In the genomic region with DNA sequence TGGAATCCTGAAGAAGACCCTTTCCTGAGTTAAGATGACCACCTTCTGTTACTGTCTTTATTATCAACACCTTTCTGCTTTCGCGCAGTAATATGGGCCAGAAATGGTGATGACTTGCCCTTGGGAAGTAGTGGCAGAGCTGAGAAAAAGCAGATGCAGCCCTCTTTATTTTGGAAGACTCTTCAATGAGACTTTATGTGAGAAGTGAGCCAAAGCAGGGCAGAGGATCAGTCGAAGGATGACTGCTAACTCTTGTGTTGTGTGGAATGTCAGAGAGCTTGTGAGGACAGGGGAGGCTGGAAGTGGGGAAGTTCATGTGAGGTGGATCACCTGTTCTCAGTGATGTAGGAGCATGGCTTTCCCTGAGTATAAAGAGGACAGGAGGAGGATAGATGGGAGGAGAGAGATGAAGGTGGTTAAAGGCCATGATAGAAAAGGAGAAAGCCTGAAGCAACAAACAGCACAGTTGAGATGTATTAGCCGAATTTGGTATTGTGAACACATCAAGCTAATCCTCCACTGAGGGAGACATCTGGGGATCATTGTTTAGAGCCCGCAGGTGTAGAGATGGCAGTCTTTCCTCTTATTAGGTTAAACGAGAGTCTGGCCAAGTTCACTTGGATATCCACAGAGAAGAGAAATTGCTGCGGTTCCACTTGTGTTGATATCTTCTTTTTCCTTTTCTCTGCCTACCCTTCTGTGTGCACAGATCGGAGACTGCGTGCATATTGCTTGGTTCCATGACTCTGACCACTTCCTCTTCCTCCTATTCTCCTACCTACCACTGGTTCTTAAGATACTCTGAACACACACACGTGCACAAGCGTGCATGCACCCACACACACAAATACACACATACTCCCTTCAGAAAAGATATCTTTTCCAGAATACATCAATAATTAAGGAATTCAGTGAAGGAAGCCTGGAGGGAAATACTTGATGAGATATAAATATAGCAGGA, we compare ENCODE assay signal across 15 cellular contexts.
DNase-seq lines count a peak whose midpoint lies in the region; ATAC-seq and TF ChIP-seq lines count a peak whose summit lies in the region.
"Had no signal": no experiment of that assay in that cellular context is flagged by ENCODE, and none has a peak within 500 bp of the region (broad histone marks: within the 10 kb centered on the region; RNA-seq: fewer than 3 reads in every experiment).

No MANE protein-coding gene starts in this region.

- no peaks in the 10 kb centered on the region for H3K4me1 Mint-ChIP-seq in activated naive CD8-positive, alpha-beta T cell treated with anti-CD3 and anti-CD28 coated beads, Interleukin-2, amount 50 U/mL, for 24 hours
- H3K4me1 Mint-ChIP-seq: neural crest cell had no signal

- peak; percentile 72 for ATAC-seq in GM19463 (IDR thresholded peaks at IDR 0.05; ENCODE audit: unreplicated experiment)
- peak; percentile 68 for ATAC-seq in activated naive CD8-positive, alpha-beta T cell treated with anti-CD3 and anti-CD28 coated beads, Interleukin-2, amount 50 U/mL, for 24 hours
- ATAC-seq in HG03571 (IDR thresholded peaks at IDR 0.05; ENCODE audit: unreplicated experiment): no peak
- ATAC-seq: left lung, PC-3, sciatic nerve had no signal

- H3K9me3 Mint-ChIP-seq in activated naive CD8-positive, alpha-beta T cell treated with anti-CD3 and anti-CD28 coated beads, Interleukin-2, amount 50 U/mL, for 24 hours: no peaks in the 10 kb centered on the region
- H3K9me3 Mint-ChIP-seq: activated naive CD4-positive, alpha-beta T cell treated with anti-CD3 and anti-CD28 coated beads, Interleukin-2, amount 50 U/mL, for 72 hours; neural crest cell had no signal

- H3K36me3 Mint-ChIP-seq in activated naive CD8-positive, alpha-beta T cell treated with anti-CD3 and anti-CD28 coated beads, Interleukin-2, amount 50 U/mL, for 24 hours (ENCODE audit: low read depth): no peaks in the 10 kb centered on the region
- H3K36me3 Mint-ChIP-seq: activated naive CD4-positive, alpha-beta T cell treated with anti-CD3 and anti-CD28 coated beads, Interleukin-2, amount 50 U/mL, for 72 hours had no signal

- no peaks in the 10 kb centered on the region for H3K27me3 Mint-ChIP-seq in activated naive CD8-positive, alpha-beta T cell treated with anti-CD3 and anti-CD28 coated beads, Interleukin-2, amount 50 U/mL, for 24 hours

- no peak overlapping the region for H3K4me3 Mint-ChIP-seq in activated naive CD8-positive, alpha-beta T cell treated with anti-CD3 and anti-CD28 coated beads, Interleukin-2, amount 50 U/mL, for 24 hours
- H3K4me3 Mint-ChIP-seq: neural crest cell had no signal

- TF ChIP-seq CTCF in GM12865 (IDR thresholded peaks at IDR 0.05; ENCODE audit: insufficient read depth, low read depth, low read length, missing control alignments): no peak

- H3K4me3 ChIP-seq in GM12865 (ENCODE audit: low read depth, low read length): no peak overlapping the region
- H3K4me3 ChIP-seq: left lung had no signal

- DNase-seq in GM12865 (ENCODE audit: low read depth): peak; percentile 12
- peak; percentile 76 to 85 for DNase-seq in Kasumi-1 (lab: John Stamatoyannopoulos, UW)
- DNase-seq in activated naive CD8-positive, alpha-beta T cell treated with anti-CD3 and anti-CD28 coated beads, Interleukin-2, amount 50 U/mL, for 24 hours: no peak
- no peak for DNase-seq in activated gamma-delta T cell treated with Interleukin-2 at 50 U/mL for 16 hours
- no peak for DNase-seq in NCI-H1417 (lab: John Stamatoyannopoulos, UW)
- DNase-seq in NCI-H1417 treated with DMSO at 0.1 percent for 48 hours (lab: John Stamatoyannopoulos, UW): no peak
- DNase-seq: erythroblast, left lung, NCI-H2171, PC-3 had no signal

- H3K27ac Mint-ChIP-seq in activated naive CD8-positive, alpha-beta T cell treated with anti-CD3 and anti-CD28 coated beads, Interleukin-2, amount 50 U/mL, for 24 hours: no peak overlapping the region
- H3K27ac Mint-ChIP-seq: activated naive CD4-positive, alpha-beta T cell treated with anti-CD3 and anti-CD28 coated beads, Interleukin-2, amount 50 U/mL, for 72 hours had no signal

Comparison
In these comparisons a context has a peak if more than half of its experiments do, and no peak if none do; other contexts are left out.
1. DNase-seq: peak in GM12865 (single experiment) and Kasumi-1 (2 of 2); none in activated naive CD8-positive, alpha-beta T cell treated with anti-CD3 and anti-CD28 coated beads, Interleukin-2, amount 50 U/mL, for 24 hours (single experiment), activated gamma-delta T cell treated with Interleukin-2 at 50 U/mL for 16 hours (single experiment), NCI-H1417 (0 of 3) and NCI-H1417 treated with DMSO at 0.1 percent for 48 hours (single experiment).